Comparison of ENCODE assay signal across 1 cellular context in the genomic region with DNA sequence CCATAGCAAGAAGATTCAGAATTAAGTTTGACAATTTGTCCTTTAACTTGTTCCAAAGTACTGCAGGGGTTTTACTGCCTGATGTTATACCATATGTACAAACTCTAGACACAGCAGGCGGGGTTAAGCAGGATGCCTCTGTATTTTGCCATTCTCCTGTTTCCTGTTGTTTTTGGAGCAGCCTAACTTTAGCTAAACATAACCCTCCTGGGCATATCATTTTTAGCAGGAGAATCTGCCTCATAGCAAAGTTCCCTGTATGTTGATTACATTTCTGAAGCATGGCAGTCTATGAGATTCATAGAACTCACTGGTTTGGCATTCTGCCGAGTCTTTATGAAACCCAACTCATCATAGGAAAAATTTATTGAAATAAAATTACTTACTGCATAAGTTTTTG.
TF ChIP-seq lines count a peak whose summit lies in the region.

No MANE protein-coding gene starts in this region.

TF ChIP-seq in endothelial cell of umbilical vein, 7 proteins besides CTCF, POLR2A, EP300 and RAD21 (continued from another document):
- TF ChIP-seq, protein P1, sequence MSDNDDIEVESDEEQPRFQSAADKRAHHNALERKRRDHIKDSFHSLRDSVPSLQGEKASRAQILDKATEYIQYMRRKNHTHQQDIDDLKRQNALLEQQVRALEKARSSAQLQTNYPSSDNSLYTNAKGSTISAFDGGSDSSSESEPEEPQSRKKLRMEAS (IDR thresholded peaks at IDR 0.05; ENCODE audit: insufficient read depth, insufficient read length), result no peak
- TF ChIP-seq EZH2 (IDR thresholded peaks at IDR 0.05; ENCODE audit: borderline replicate concordance, low read depth, low read length, severe bottlenecking) (no peak), JUN (IDR thresholded peaks at IDR 0.05; ENCODE audit: borderline replicate concordance, insufficient read depth, insufficient read length, low read depth) (no peak), MYC (IDR thresholded peaks at IDR 0.05; ENCODE audit: low read depth, low read length) (no peak), FOS (IDR thresholded peaks at IDR 0.05; ENCODE audit: borderline replicate concordance, insufficient read depth, low read length) (no peak)
